11 cellular contexts compared by ENCODE assay signal in the genomic region with DNA sequence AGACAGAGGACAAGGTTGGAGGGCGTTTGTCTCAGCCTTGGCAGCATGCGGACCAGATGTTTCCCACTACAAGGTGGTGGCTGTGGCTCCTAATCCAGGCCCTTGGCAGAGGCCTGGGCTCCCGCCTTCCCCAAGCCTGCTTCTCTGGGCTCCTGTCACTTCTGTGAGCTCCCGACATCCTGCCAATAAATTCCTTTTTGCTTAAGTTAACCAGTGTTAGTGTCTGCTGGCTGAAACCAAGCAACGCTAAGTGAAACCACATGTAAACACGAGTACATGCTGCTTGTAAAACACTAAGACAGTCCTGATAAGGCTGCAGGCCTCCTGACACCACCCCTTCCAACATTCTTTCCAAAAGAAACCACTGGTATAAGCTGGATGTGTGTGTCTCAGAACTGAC.
A peak's percentile ranks its signal among the peaks of the same experiment; 100 is the strongest.
DNase-seq lines count a peak whose midpoint lies in the region; ATAC-seq and TF ChIP-seq lines count a peak whose summit lies in the region.
"Had no signal": no experiment of that assay in that cellular context is flagged by ENCODE, and none has a peak within 500 bp of the region (broad histone marks: within the 10 kb centered on the region; RNA-seq: fewer than 3 reads in every experiment).

No MANE protein-coding gene starts in this region.

- H3K4me1 Mint-ChIP-seq in WTC11, result peaks cover 4% of the 10 kb centered on the region; the same call in 1 of the 2 replicates

- peaks cover 55 to 71% (median 61%) of the 10 kb centered on the region in 4 donors for H3K4me1 ChIP-seq in esophagus muscularis mucosa
- H3K4me1 ChIP-seq in muscle layer of duodenum (ENCODE audit: control insufficient read depth in 1 of 2, insufficient read depth in 2 of 2, low read length in 2 of 2), result peaks cover 14 to 25% of the 10 kb centered on the region in 2 donors
- H3K4me1 ChIP-seq: HAP-1 had no signal

- 22% methylated on average over 6 of the region's 6 CpGs for WGBS in esophagus muscularis mucosa

- CTCF ChIA-PET in WTC11 (lab: Charles Lee), result no interaction called here

- H3K36me3 Mint-ChIP-seq in WTC11, result no peaks in the 10 kb centered on the region

- TF ChIP-seq CTCF in esophagus muscularis mucosa (IDR thresholded peaks at IDR 0.05), result no peak
- TF ChIP-seq CTCF in WTC11 (IDR thresholded peaks at IDR 0.05), result no peak

- no peak for ATAC-seq in activated CD4-positive, CD25-positive, alpha-beta regulatory T cell treated with anti-CD3 and anti-CD28 coated beads, Interleukin-2, amount 50 U/mL, for 24 hours
- ATAC-seq in WTC11 (no peak), HG03139 (IDR thresholded peaks at IDR 0.05; ENCODE audit: unreplicated experiment) (no peak)
- ATAC-seq: stimulated activated naive CD8-positive, alpha-beta T cell treated with anti-CD3 and anti-CD28 coated beads, Interleukin-15, Interleukin-2, amounts not matched to agents 100 U/mL and 50 U/mL, for 24 hours had no signal

- peaks cover 2% of the 10 kb centered on the region for H3K27me3 Mint-ChIP-seq in WTC11 (ENCODE audit: low read depth)

- peak overlapping the region; percentile 74 to 82 (median 79) for H3K27ac ChIP-seq in esophagus muscularis mucosa (replicated peaks in 1 of 4)
- peak overlapping the region; percentile 56 for H3K27ac ChIP-seq in muscle layer of duodenum (ENCODE audit: low read length)

- H3K4me3 ChIP-seq in MG63 (no peak overlapping the region), esophagus muscularis mucosa (no peak overlapping the region), muscle layer of duodenum (ENCODE audit: low read depth in 1 of 2, low read length in 2 of 2) (no peak overlapping the region)
- H3K4me3 ChIP-seq: HAP-1 had no signal

- no peak overlapping the region for H3K27ac Mint-ChIP-seq in WTC11

- H3K9me3 ChIP-seq in MG63 (no peaks in the 10 kb centered on the region), esophagus muscularis mucosa (no peaks in the 10 kb centered on the region), muscle layer of duodenum (ENCODE audit: control insufficient read depth in 1 of 2, low read length in 2 of 2) (no peaks in the 10 kb centered on the region)
- H3K9me3 ChIP-seq: HAP-1 had no signal

- intact Hi-C loops in esophagus muscularis mucosa (cut with DNase I), result no loop called here

- H3K36me3 ChIP-seq in MG63 (no peaks in the 10 kb centered on the region), esophagus muscularis mucosa (no peaks in the 10 kb centered on the region), muscle layer of duodenum (ENCODE audit: control insufficient read depth in 1 of 2, insufficient read depth in 2 of 2, low read length in 2 of 2) (no peaks in the 10 kb centered on the region)
- H3K36me3 ChIP-seq: HAP-1 had no signal

- DNase-seq in ACHN (peak; percentile 7), MG63 (peak; percentile 93), esophagus muscularis mucosa (ENCODE audit: extremely low spot score) (no peak), WTC11 (ENCODE audit: low spot score) (no peak), amygdala (lab: John Stamatoyannopoulos, UW) (no peak)
- DNase-seq: COR-L47; stimulated activated naive CD8-positive, alpha-beta T cell treated with anti-CD3 and anti-CD28 coated beads, Interleukin-15, Interleukin-2, amounts not matched to agents 100 U/mL and 50 U/mL, for 24 hours had no signal

- no peak overlapping the region for H3K4me3 Mint-ChIP-seq in WTC11

- TF ChIP-seq POLR2A in esophagus muscularis mucosa (IDR thresholded peaks at IDR 0.05; ENCODE audit: low read depth), result no peak

- in situ Hi-C loops in ACHN (cut with HindIII; ENCODE audit: low pct_ligation_motif_present, low pct_unique_long_range_greater_than_20kb, low sequenced_read_pairs), result no loop called here

- H3K9me3 Mint-ChIP-seq in WTC11, result no peaks in the 10 kb centered on the region

- H3K27me3 ChIP-seq in MG63 (no peaks in the 10 kb centered on the region), esophagus muscularis mucosa (no peaks in the 10 kb centered on the region), muscle layer of duodenum (ENCODE audit: low read depth, low read length) (no peaks in the 10 kb centered on the region)

- no peak for TF ChIP-seq EP300 in esophagus muscularis mucosa (IDR thresholded peaks at IDR 0.05)

- POLR2A ChIA-PET in WTC11 (lab: Charles Lee), result no interaction called here

TF ChIP-seq in WTC11, 78 proteins besides CTCF, POLR2A, EP300 and RAD21:
- TF ChIP-seq MYBL2 (CRISPR knock-in tag; IDR thresholded peaks at IDR 0.05), result no peak

Comparison
In these comparisons a context has a peak if more than half of its experiments do, and no peak if none do; other contexts are left out.
1. DNase-seq: peak in ACHN (single experiment) and MG63 (single experiment); none in esophagus muscularis mucosa (single experiment), WTC11 (single experiment) and amygdala (0 of 56).